Comparison of ENCODE assay signal across 14 cellular contexts in the genomic region with DNA sequence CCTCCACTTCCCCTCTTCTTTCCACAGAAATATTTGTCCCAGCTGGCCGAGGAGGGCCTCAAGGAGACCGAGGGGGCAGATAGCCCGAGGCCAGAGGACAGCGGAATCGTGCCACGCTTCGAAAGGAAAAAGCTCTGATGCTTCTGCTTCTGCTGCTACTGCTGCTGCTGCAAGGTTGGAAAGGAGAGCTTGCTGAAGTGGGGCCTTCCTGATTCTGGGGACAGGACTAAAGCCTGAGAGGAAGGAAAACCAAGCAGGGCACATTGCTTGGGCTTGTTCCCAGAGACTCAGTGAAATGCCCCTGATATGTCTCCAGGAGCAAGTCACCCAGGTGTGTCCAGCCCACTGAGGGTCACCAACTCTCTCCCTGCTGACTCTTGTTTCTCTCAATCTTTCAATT. TPM values are rescaled to one million over a fixed set of nuclear protein-coding genes. Genes with fewer than 3 reads are reported as not detected.
A peak's percentile ranks its signal among the peaks of the same experiment; 100 is the strongest.
DNase-seq lines count a peak whose midpoint lies in the region; ATAC-seq and TF ChIP-seq lines count a peak whose summit lies in the region.
"Had no signal": no experiment of that assay in that cellular context is flagged by ENCODE, and none has a peak within 500 bp of the region (broad histone marks: within the 10 kb centered on the region; RNA-seq: fewer than 3 reads in every experiment).

No MANE protein-coding gene starts in this region.

- no peaks in the 10 kb centered on the region for H3K36me3 Mint-ChIP-seq in activated T-helper 17 cell treated with anti-CD3 and anti-CD28 coated beads, Interleukin-2, amount 50 U/mL, for 72 hours (ENCODE audit: low read depth)
- no peaks in the 10 kb centered on the region for H3K36me3 Mint-ChIP-seq in stimulated activated naive B cell treated with anti-CD40 and anti-IgM and Interleukin-4, amounts not matched to agents 10 μg/mL and 1 μg/mL and 100 μg/mL, for 72 hours

- no peaks in the 10 kb centered on the region for H3K9me3 Mint-ChIP-seq in activated T-helper 17 cell treated with anti-CD3 and anti-CD28 coated beads, Interleukin-2, amount 50 U/mL, for 72 hours
- no peaks in the 10 kb centered on the region for H3K9me3 Mint-ChIP-seq in stimulated activated naive B cell treated with anti-CD40 and anti-IgM and Interleukin-4, amounts not matched to agents 10 μg/mL and 1 μg/mL and 100 μg/mL, for 72 hours

- H3K27me3 Mint-ChIP-seq in activated T-helper 17 cell treated with anti-CD3 and anti-CD28 coated beads, Interleukin-2, amount 50 U/mL, for 72 hours = no peaks in the 10 kb centered on the region
- no peaks in the 10 kb centered on the region for H3K27me3 Mint-ChIP-seq in stimulated activated naive B cell treated with anti-CD40 and anti-IgM and Interleukin-4, amounts not matched to agents 10 μg/mL and 1 μg/mL and 100 μg/mL, for 72 hours

- H3K27ac ChIP-seq in layer of hippocampus (ENCODE audit: low read depth, low read length) (peak overlapping the region; percentile 27), dorsolateral prefrontal cortex (no peak overlapping the region)
- H3K27ac ChIP-seq: neutrophil had no signal

- ATAC-seq in activated T-helper 17 cell treated with anti-CD3 and anti-CD28 coated beads, Interleukin-2, amount 50 U/mL, for 72 hours (replicated peaks) = no peak
- ATAC-seq in stimulated activated naive B cell treated with anti-CD40 and anti-IgM and Interleukin-4, amounts not matched to agents 10 μg/mL and 1 μg/mL and 100 μg/mL, for 72 hours (replicated peaks) = no peak
- ATAC-seq: esophagus mucosa had no signal

- TF ChIP-seq CTCF in dorsolateral prefrontal cortex (IDR thresholded peaks at IDR 0.05 in 54 of 56, conservative IDR thresholded peaks at IDR 0.05 in 2 of 56; ENCODE audit: low read depth in 1 of 56, partially characterized antibody in 56 of 56) = no peak

- peak overlapping the region; percentile 33 for H3K27ac Mint-ChIP-seq in activated T-helper 17 cell treated with anti-CD3 and anti-CD28 coated beads, Interleukin-2, amount 50 U/mL, for 72 hours
- peak overlapping the region; percentile 81 for H3K27ac Mint-ChIP-seq in stimulated activated naive B cell treated with anti-CD40 and anti-IgM and Interleukin-4, amounts not matched to agents 10 μg/mL and 1 μg/mL and 100 μg/mL, for 72 hours

- no peak overlapping the region for H3K4me3 Mint-ChIP-seq in activated T-helper 17 cell treated with anti-CD3 and anti-CD28 coated beads, Interleukin-2, amount 50 U/mL, for 72 hours
- H3K4me3 Mint-ChIP-seq in stimulated activated naive B cell treated with anti-CD40 and anti-IgM and Interleukin-4, amounts not matched to agents 10 μg/mL and 1 μg/mL and 100 μg/mL, for 72 hours = no peak overlapping the region

- H3K4me3 ChIP-seq in dorsolateral prefrontal cortex = no peak overlapping the region
- H3K4me3 ChIP-seq: upper lobe of left lung had no signal

- H3K27me3 ChIP-seq in layer of hippocampus (ENCODE audit: control insufficient read depth, insufficient read depth, low read length) (no peaks in the 10 kb centered on the region), dorsolateral prefrontal cortex (no peaks in the 10 kb centered on the region)
- H3K27me3 ChIP-seq: neutrophil, upper lobe of left lung had no signal

- peak; percentile 50 to 56 for DNase-seq in Kasumi-1 (lab: John Stamatoyannopoulos, UW)
- DNase-seq in stimulated activated naive B cell treated with anti-CD40 and anti-IgM and Interleukin-4, amounts not matched to agents 10 μg/mL and 1 μg/mL and 100 μg/mL, for 72 hours = no peak
- DNase-seq in cortex of kidney (lab: John Stamatoyannopoulos, UW) = no peak
- no peak for DNase-seq in stimulated activated CD4-positive, alpha-beta T cell treated with anti-CD3 and anti-CD28 coated beads, Interleukin-4, amount 100 ng/mL, for 4 hours
- DNase-seq in dorsolateral prefrontal cortex = no peak
- DNase-seq in EL = no peak
- DNase-seq: hippocampal formation, NCI-H146, NCI-H510A, upper lobe of left lung had no signal

- H3K4me1 Mint-ChIP-seq in activated T-helper 17 cell treated with anti-CD3 and anti-CD28 coated beads, Interleukin-2, amount 50 U/mL, for 72 hours = peaks cover 5% of the 10 kb centered on the region
- peaks cover 31 to 46% of the 10 kb centered on the region in 2 donors for H3K4me1 Mint-ChIP-seq in stimulated activated naive B cell treated with anti-CD40 and anti-IgM and Interleukin-4, amounts not matched to agents 10 μg/mL and 1 μg/mL and 100 μg/mL, for 72 hours

- intact Hi-C loops in dorsolateral prefrontal cortex (cut with DNase I) = no loop called here

RNA-seq across cellular contexts. Expression of gene PDCD4, which starts 35.9 kb away (rescaled TPM):
- 100 to 1,000 TPM in 1 of 2 donors, 10 to 100 TPM in 1; 59.0 to 140 TPM for total RNA-seq in activated T-helper 17 cell treated with anti-CD3 and anti-CD28 coated beads, Interleukin-2, amount 50 U/mL, for 72 hours
- total RNA-seq in dorsolateral prefrontal cortex = 100 to 1,000 TPM in 2 of 120 experiments, 10 to 100 TPM in 118; 45.2 to 105 (median 67.9) TPM

Comparison
In these comparisons a context has a peak if more than half of its experiments do, and no peak if none do; other contexts are left out.
1. DNase-seq: peak in Kasumi-1 (2 of 2); none in stimulated activated naive B cell treated with anti-CD40 and anti-IgM and Interleukin-4, amounts not matched to agents 10 μg/mL and 1 μg/mL and 100 μg/mL, for 72 hours (single experiment), cortex of kidney (single experiment), stimulated activated CD4-positive, alpha-beta T cell treated with anti-CD3 and anti-CD28 coated beads, Interleukin-4, amount 100 ng/mL, for 4 hours (0 of 2), dorsolateral prefrontal cortex (0 of 10) and EL (single experiment).